1 cellular context compared by ENCODE assay signal in the genomic region with DNA sequence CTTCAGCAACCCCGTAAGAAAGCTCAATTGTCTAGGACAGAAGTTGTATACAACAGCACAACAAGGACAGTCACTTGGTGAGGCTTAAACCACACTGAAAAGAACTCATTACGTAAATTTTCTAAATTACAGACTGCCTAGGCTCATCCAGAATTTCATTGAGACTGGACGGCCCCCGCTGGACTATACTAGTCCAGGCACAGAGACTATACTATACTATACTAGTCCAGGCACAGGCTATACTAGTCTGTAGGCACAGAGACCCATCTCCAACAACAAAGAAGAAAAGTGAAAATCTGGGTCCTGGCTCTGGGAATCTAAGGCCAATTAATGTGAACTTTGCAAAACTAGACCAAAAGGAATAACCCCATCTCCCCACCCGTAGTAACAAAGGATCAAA.
TF ChIP-seq lines count a peak whose summit lies in the region.

No MANE protein-coding gene starts in this region.

TF ChIP-seq in IMR-90, 13 proteins besides CTCF, POLR2A, EP300 and RAD21 (continued from another document):
- TF ChIP-seq, protein P1, sequence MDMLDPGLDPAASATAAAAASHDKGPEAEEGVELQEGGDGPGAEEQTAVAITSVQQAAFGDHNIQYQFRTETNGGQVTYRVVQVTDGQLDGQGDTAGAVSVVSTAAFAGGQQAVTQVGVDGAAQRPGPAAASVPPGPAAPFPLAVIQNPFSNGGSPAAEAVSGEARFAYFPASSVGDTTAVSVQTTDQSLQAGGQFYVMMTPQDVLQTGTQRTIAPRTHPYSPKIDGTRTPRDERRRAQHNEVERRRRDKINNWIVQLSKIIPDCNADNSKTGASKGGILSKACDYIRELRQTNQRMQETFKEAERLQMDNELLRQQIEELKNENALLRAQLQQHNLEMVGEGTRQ (IDR thresholded peaks at IDR 0.05; ENCODE audit: low read depth, low read length) = no peak
- no peak for TF ChIP-seq CEBPB (IDR thresholded peaks at IDR 0.05; ENCODE audit: low read depth, low read length)
- TF ChIP-seq RFX5 (IDR thresholded peaks at IDR 0.05; ENCODE audit: low read depth, low read length) = no peak
- TF ChIP-seq NFE2L2 (IDR thresholded peaks at IDR 0.05; ENCODE audit: low read depth, low read length) = no peak
- no peak for TF ChIP-seq FOS (IDR thresholded peaks at IDR 0.05; ENCODE audit: low read depth, low read length)
TF ChIP-seq in IMR-90: peak in this region for 0.
